In the genomic region with DNA sequence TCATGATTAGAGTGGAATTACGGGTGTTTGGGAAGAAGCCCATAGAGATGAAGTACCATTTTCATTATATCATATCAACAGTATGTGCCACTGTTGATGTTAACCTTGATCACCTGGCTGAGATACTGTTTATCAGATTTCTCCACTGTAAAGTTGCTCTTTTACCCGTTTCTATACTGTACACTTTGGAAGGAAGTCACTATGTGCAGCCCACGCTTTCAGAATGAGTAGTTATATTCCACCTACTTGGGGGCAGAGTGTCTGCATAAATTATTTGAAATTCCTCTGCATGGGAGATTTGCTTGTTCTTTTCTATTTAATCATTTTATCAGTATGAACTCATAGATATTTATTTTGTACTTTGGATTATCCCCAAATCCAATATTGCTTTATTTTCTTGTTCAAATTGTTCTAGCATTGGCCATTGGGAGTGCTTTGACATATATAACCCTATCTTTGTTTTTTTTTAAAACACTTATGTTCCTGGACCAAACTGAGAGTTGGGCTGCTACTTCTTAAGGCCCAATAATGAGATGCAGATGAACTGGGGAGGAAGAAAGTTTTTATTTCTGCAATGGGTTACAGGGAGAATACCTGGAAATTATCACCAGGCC, we compare ENCODE assay signal across 7 cellular contexts.
DNase-seq lines count a peak whose midpoint lies in the region; ATAC-seq, FAIRE-seq and TF ChIP-seq lines count a peak whose summit lies in the region.
"Not testable (repeated sequence)": the region's sequence is repeated elsewhere in the genome, so short reads cannot be mapped to it uniquely, and the experiment has no call there.

No MANE protein-coding gene starts in this region.

- H3K4me3 Mint-ChIP-seq in activated CD4-positive, alpha-beta T cell treated with anti-CD3 and anti-CD28 coated beads for 36 hours, result not testable (repeated sequence)
- peak overlapping the region; percentile 9 for H3K4me3 Mint-ChIP-seq in activated T-cell treated with anti-CD3 and anti-CD28 coated beads, Interleukin-2, amount 50 U/mL, for 4 hours
- peak overlapping the region; percentile 40 for H3K4me3 Mint-ChIP-seq in activated naive CD4-positive, alpha-beta T cell treated with anti-CD3 and anti-CD28 coated beads, Interleukin-2, amount 50 U/mL, for 24 hours
- H3K4me3 Mint-ChIP-seq in naive thymus-derived CD4-positive, alpha-beta T cell, result peak overlapping the region in 2 of 10 donors; percentile 13 to 26
- H3K4me3 Mint-ChIP-seq in stimulated activated naive B cell treated with anti-CD40 and anti-IgM and Interleukin-4, amounts not matched to agents 10 μg/mL and 1 μg/mL and 100 μg/mL, for 72 hours, result peak overlapping the region; percentile 32

- POLR2A ChIA-PET in activated CD4-positive, alpha-beta T cell treated with anti-CD3 and anti-CD28 coated beads for 36 hours (lab: Charles Lee); naive thymus-derived CD4-positive, alpha-beta T cell (lab: Charles Lee): not testable (repeated sequence)

- not testable (repeated sequence) for H3K4me3 ChIP-seq in naive thymus-derived CD4-positive, alpha-beta T cell (ENCODE audit: low read length)

- peaks cover 26% of the 10 kb centered on the region for H3K4me1 Mint-ChIP-seq in activated CD4-positive, alpha-beta T cell treated with anti-CD3 and anti-CD28 coated beads for 36 hours
- H3K4me1 Mint-ChIP-seq in activated T-cell treated with anti-CD3 and anti-CD28 coated beads, Interleukin-2, amount 50 U/mL, for 4 hours (ENCODE audit: low read depth), result peaks cover 26% of the 10 kb centered on the region
- H3K4me1 Mint-ChIP-seq in activated naive CD4-positive, alpha-beta T cell treated with anti-CD3 and anti-CD28 coated beads, Interleukin-2, amount 50 U/mL, for 24 hours, result peaks cover 42% of the 10 kb centered on the region
- H3K4me1 Mint-ChIP-seq in naive thymus-derived CD4-positive, alpha-beta T cell, result peaks cover 7 to 35% (median 28%) of the 10 kb centered on the region in 7 donors
- H3K4me1 Mint-ChIP-seq in stimulated activated naive B cell treated with anti-CD40 and anti-IgM and Interleukin-4, amounts not matched to agents 10 μg/mL and 1 μg/mL and 100 μg/mL, for 72 hours, result peaks cover 13 to 21% of the 10 kb centered on the region in 2 donors

- not testable (repeated sequence) for H3K4me1 ChIP-seq in naive thymus-derived CD4-positive, alpha-beta T cell (ENCODE audit: control insufficient read depth in 2 of 2, insufficient read depth in 2 of 2, low read length in 2 of 2)

- not testable (repeated sequence) for TF ChIP-seq POLR2A in GM12891 (IDR thresholded peaks at IDR 0.05; ENCODE audit: low read depth, low read length)

- FAIRE-seq in GM12891 (lab: Jason Lieb, UNC), result peak; percentile 45

- peak overlapping the region; percentile 13 for H3K27ac Mint-ChIP-seq in activated CD4-positive, alpha-beta T cell treated with anti-CD3 and anti-CD28 coated beads for 36 hours
- peak overlapping the region; percentile 60 for H3K27ac Mint-ChIP-seq in activated naive CD4-positive, alpha-beta T cell treated with anti-CD3 and anti-CD28 coated beads, Interleukin-2, amount 50 U/mL, for 24 hours
- peak overlapping the region in 6 of 9 donors; percentile 1 to 52 (median 8) for H3K27ac Mint-ChIP-seq in naive thymus-derived CD4-positive, alpha-beta T cell
- peak overlapping the region; percentile 11 for H3K27ac Mint-ChIP-seq in stimulated activated naive B cell treated with anti-CD40 and anti-IgM and Interleukin-4, amounts not matched to agents 10 μg/mL and 1 μg/mL and 100 μg/mL, for 72 hours

- H3K9me3 Mint-ChIP-seq in activated CD4-positive, alpha-beta T cell treated with anti-CD3 and anti-CD28 coated beads for 36 hours (ENCODE audit: low read depth); activated T-cell treated with anti-CD3 and anti-CD28 coated beads, Interleukin-2, amount 50 U/mL, for 4 hours; activated naive CD4-positive, alpha-beta T cell treated with anti-CD3 and anti-CD28 coated beads, Interleukin-2, amount 50 U/mL, for 24 hours; naive thymus-derived CD4-positive, alpha-beta T cell; stimulated activated naive B cell treated with anti-CD40 and anti-IgM and Interleukin-4, amounts not matched to agents 10 μg/mL and 1 μg/mL and 100 μg/mL, for 72 hours: not testable (repeated sequence)

- ATAC-seq in HG03439 (IDR thresholded peaks at IDR 0.05; ENCODE audit: unreplicated experiment), result peak; percentile 51
- peak; percentile 89 for ATAC-seq in activated CD4-positive, alpha-beta T cell treated with anti-CD3 and anti-CD28 coated beads for 36 hours
- peak; percentile 70 to 80 for ATAC-seq in activated T-cell treated with anti-CD3 and anti-CD28 coated beads, Interleukin-2, amount 50 U/mL, for 4 hours
- ATAC-seq in naive thymus-derived CD4-positive, alpha-beta T cell, result not testable (repeated sequence)
- peak; percentile 55 to 79 for ATAC-seq in stimulated activated naive B cell treated with anti-CD40 and anti-IgM and Interleukin-4, amounts not matched to agents 10 μg/mL and 1 μg/mL and 100 μg/mL, for 72 hours (replicated peaks)

- H3K36me3 ChIP-seq in naive thymus-derived CD4-positive, alpha-beta T cell (ENCODE audit: control insufficient read depth in 2 of 3, insufficient read depth in 3 of 3, low read length in 3 of 3), result not testable (repeated sequence)

- not testable (repeated sequence) for H3K27me3 Mint-ChIP-seq in activated CD4-positive, alpha-beta T cell treated with anti-CD3 and anti-CD28 coated beads for 36 hours; activated T-cell treated with anti-CD3 and anti-CD28 coated beads, Interleukin-2, amount 50 U/mL, for 4 hours (ENCODE audit: low read depth); activated naive CD4-positive, alpha-beta T cell treated with anti-CD3 and anti-CD28 coated beads, Interleukin-2, amount 50 U/mL, for 24 hours; naive thymus-derived CD4-positive, alpha-beta T cell; stimulated activated naive B cell treated with anti-CD40 and anti-IgM and Interleukin-4, amounts not matched to agents 10 μg/mL and 1 μg/mL and 100 μg/mL, for 72 hours

- intact Hi-C loops in activated CD4-positive, alpha-beta T cell treated with anti-CD3 and anti-CD28 coated beads for 36 hours (cut with DNase I, micrococcal nuclease); naive thymus-derived CD4-positive, alpha-beta T cell (cut with micrococcal nuclease): not testable (repeated sequence)

- not testable (repeated sequence) for H3K27me3 ChIP-seq in naive thymus-derived CD4-positive, alpha-beta T cell (ENCODE audit: control insufficient read depth in 2 of 2, insufficient read depth in 2 of 2, low read length in 2 of 2)

- H3K27ac ChIP-seq in naive thymus-derived CD4-positive, alpha-beta T cell (ENCODE audit: low read depth, low read length), result not testable (repeated sequence)

- DNase-seq in GM12891 (ENCODE audit: insufficient read length, low spot score); activated T-cell treated with anti-CD3 and anti-CD28 coated beads, Interleukin-2, amount 50 U/mL, for 4 hours; naive thymus-derived CD4-positive, alpha-beta T cell; stimulated activated naive B cell treated with anti-CD40 and anti-IgM and Interleukin-4, amounts not matched to agents 10 μg/mL and 1 μg/mL and 100 μg/mL, for 72 hours: not testable (repeated sequence)
- DNase-seq in activated CD4-positive, alpha-beta T cell treated with anti-CD3 and anti-CD28 coated beads for 36 hours, result peak; percentile 16

- H3K9me3 ChIP-seq in naive thymus-derived CD4-positive, alpha-beta T cell (ENCODE audit: control insufficient read depth in 2 of 3, low read length in 3 of 3), result not testable (repeated sequence)

- CTCF ChIA-PET in activated CD4-positive, alpha-beta T cell treated with anti-CD3 and anti-CD28 coated beads for 36 hours (lab: Charles Lee); naive thymus-derived CD4-positive, alpha-beta T cell (lab: Charles Lee): not testable (repeated sequence)

- peaks cover 11% of the 10 kb centered on the region for H3K36me3 Mint-ChIP-seq in activated CD4-positive, alpha-beta T cell treated with anti-CD3 and anti-CD28 coated beads for 36 hours (ENCODE audit: low read depth)
- not testable (repeated sequence) for H3K36me3 Mint-ChIP-seq in activated T-cell treated with anti-CD3 and anti-CD28 coated beads, Interleukin-2, amount 50 U/mL, for 4 hours (ENCODE audit: insufficient read depth); activated naive CD4-positive, alpha-beta T cell treated with anti-CD3 and anti-CD28 coated beads, Interleukin-2, amount 50 U/mL, for 24 hours
- H3K36me3 Mint-ChIP-seq in naive thymus-derived CD4-positive, alpha-beta T cell, result peaks cover 0 to 25% (median 8%) of the 10 kb centered on the region in 5 donors
- H3K36me3 Mint-ChIP-seq in stimulated activated naive B cell treated with anti-CD40 and anti-IgM and Interleukin-4, amounts not matched to agents 10 μg/mL and 1 μg/mL and 100 μg/mL, for 72 hours, result peaks cover 0 to 17% of the 10 kb centered on the region in 2 donors

Comparison
In these comparisons a context has a peak if more than half of its experiments do, and no peak if none do; other contexts are left out.
1. H3K27ac Mint-ChIP-seq: peak in every context shown above with its lines; median percentile 60 in activated naive CD4-positive, alpha-beta T cell treated with anti-CD3 and anti-CD28 coated beads, Interleukin-2, amount 50 U/mL, for 24 hours; 13 in activated CD4-positive, alpha-beta T cell treated with anti-CD3 and anti-CD28 coated beads for 36 hours; 11 in stimulated activated naive B cell treated with anti-CD40 and anti-IgM and Interleukin-4, amounts not matched to agents 10 μg/mL and 1 μg/mL and 100 μg/mL, for 72 hours; 8 in naive thymus-derived CD4-positive, alpha-beta T cell.